8 cellular contexts compared by ENCODE assay signal in genomic region chr1:164786980-164787833, GRCh38.
DNase-seq lines count a peak whose midpoint lies in the region; ATAC-seq and TF ChIP-seq lines count a peak whose summit lies in the region.

No MANE protein-coding gene starts in this region.

- H3K27me3 Mint-ChIP-seq in WTC11 (ENCODE audit: low read depth), result no peaks in the 10 kb centered on the region
- peaks cover 36% of the 10 kb centered on the region for H3K27me3 Mint-ChIP-seq in central memory CD8-positive, alpha-beta T cell

- CTCF ChIA-PET in WTC11 (lab: Charles Lee), result interaction anchor here (0.5 to 2.9 kb wide), 40 partner anchors 9 to 621 kb away, joined by 3 to 43 read pairs (median 4); partner anchors contain the start of gene PBX1

- ATAC-seq in GM18907 (IDR thresholded peaks at IDR 0.05; ENCODE audit: unreplicated experiment) (peak; percentile 98), HG03135 (IDR thresholded peaks at IDR 0.05; ENCODE audit: unreplicated experiment) (peak; percentile 89), WTC11 (peak; percentile 91)
- ATAC-seq in central memory CD8-positive, alpha-beta T cell (replicated peaks; ENCODE audit: extremely low read depth, poor library complexity, severe bottlenecking), result no peak

- H3K4me3 Mint-ChIP-seq in WTC11, result peak overlapping the region; percentile 44
- H3K4me3 Mint-ChIP-seq in central memory CD8-positive, alpha-beta T cell, result no peak overlapping the region

- peak; percentile 97 for TF ChIP-seq CTCF in AG10803 (conservative IDR thresholded peaks at IDR 0.05; ENCODE audit: low read length)
- peak; percentile 85 for TF ChIP-seq CTCF in WTC11 (IDR thresholded peaks at IDR 0.05)

- H3K27ac Mint-ChIP-seq in WTC11, result peak overlapping the region; percentile 95
- H3K27ac Mint-ChIP-seq in central memory CD8-positive, alpha-beta T cell (ENCODE audit: low read depth), result no peak overlapping the region

- POLR2A ChIA-PET in WTC11 (lab: Charles Lee), result interaction anchor here (0.6 to 1.6 kb wide), 3 partner anchors 145 to 571 kb away, joined by 3 to 4 read pairs (median 3); no protein-coding TSS in a partner anchor

- H3K36me3 Mint-ChIP-seq in WTC11, result peaks cover 2% of the 10 kb centered on the region
- no peaks in the 10 kb centered on the region for H3K36me3 Mint-ChIP-seq in central memory CD8-positive, alpha-beta T cell (ENCODE audit: insufficient read depth)

- peaks cover 51% of the 10 kb centered on the region for H3K4me1 Mint-ChIP-seq in WTC11
- peaks cover 5% of the 10 kb centered on the region for H3K4me1 Mint-ChIP-seq in central memory CD8-positive, alpha-beta T cell

- DNase-seq in AG10803 (ENCODE audit: low read depth) (peak; percentile 77), NCI-H2171 treated with DMSO at 0.1 percent for 48 hours (lab: John Stamatoyannopoulos, UW) (peak; percentile 85), WTC11 (ENCODE audit: low spot score) (peak; percentile 85), kidney glomerular epithelial cell (lab: John Stamatoyannopoulos, UW) (peak; percentile 41)
- DNase-seq in central memory CD8-positive, alpha-beta T cell (ENCODE audit: low spot score in 2 of 2), result peak; percentile 15 to 22
- peak; percentile 61 for DNase-seq in stimulated activated CD4-positive, alpha-beta T cell treated with anti-CD3 and anti-CD28 coated beads, Interleukin-1b, Interleukin-23, amount 100 ng/mL, for 48 hours

- H3K4me3 ChIP-seq in AG10803 (ENCODE audit: low read length), result no peak overlapping the region

- H3K9me3 Mint-ChIP-seq in WTC11, result no peaks in the 10 kb centered on the region
- H3K9me3 Mint-ChIP-seq in central memory CD8-positive, alpha-beta T cell, result no peaks in the 10 kb centered on the region

TF ChIP-seq in WTC11, 78 proteins besides CTCF, POLR2A, EP300 and RAD21:
- TF ChIP-seq NR1H2 (CRISPR knock-in tag; IDR thresholded peaks at IDR 0.05) (no peak), FOXK1 (CRISPR knock-in tag; IDR thresholded peaks at IDR 0.05) (0 out of 2 replicates have a peak, but pooled peaks have one; percentile 31), E2F1 (CRISPR knock-in tag; IDR thresholded peaks at IDR 0.05) (no peak), ZBTB43 (CRISPR knock-in tag; IDR thresholded peaks at IDR 0.05) (0 out of 2 replicates have a peak, but pooled peaks have one; percentile 34), SP1 (CRISPR knock-in tag; conservative IDR thresholded peaks at IDR 0.05) (0 out of 2 replicates have a peak, but pooled peaks have one; percentile 41)

Comparison
In these comparisons a context has a peak if more than half of its experiments do, and no peak if none do; other contexts are left out.
1. DNase-seq: peak in every context shown above with its lines; median percentile 85 in NCI-H2171 treated with DMSO at 0.1 percent for 48 hours; 85 in WTC11; 77 in AG10803; 61 in stimulated activated CD4-positive, alpha-beta T cell treated with anti-CD3 and anti-CD28 coated beads, Interleukin-1b, Interleukin-23, amount 100 ng/mL, for 48 hours; 41 in kidney glomerular epithelial cell; 18 in central memory CD8-positive, alpha-beta T cell.